ENCODE assay signal across 8 cellular contexts in the genomic region with DNA sequence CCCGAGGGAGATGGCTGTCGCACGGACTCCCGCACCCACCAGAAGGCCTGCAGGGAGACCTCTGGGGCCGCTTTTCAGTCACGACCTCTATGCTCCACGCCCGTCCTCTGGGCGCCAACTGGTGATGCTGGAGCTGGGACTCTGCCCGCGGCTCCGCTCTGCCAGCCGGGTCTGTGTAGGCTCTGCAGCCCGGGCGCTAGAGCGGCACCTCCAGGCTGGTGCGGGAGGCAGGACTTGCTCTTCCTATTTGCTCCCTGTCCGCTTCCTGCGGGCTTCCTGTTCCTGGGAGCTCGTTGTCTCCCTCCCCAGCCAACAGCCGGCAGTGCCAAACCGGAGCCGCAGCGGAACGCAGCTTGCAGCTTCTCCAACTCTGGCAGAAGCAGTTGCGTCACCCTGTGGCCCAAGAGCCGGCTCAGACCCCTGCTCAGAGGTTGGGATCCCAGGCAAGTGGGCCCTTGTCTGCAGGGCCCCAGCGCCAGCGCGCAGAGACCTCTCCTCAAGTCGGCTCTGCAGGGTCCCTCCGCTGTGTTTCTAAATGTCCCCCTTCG.
DNase-seq lines count a peak whose midpoint lies in the region; ATAC-seq, FAIRE-seq and TF ChIP-seq lines count a peak whose summit lies in the region.

No MANE protein-coding gene starts in this region.

- no peaks in the 10 kb centered on the region for H3K36me3 Mint-ChIP-seq in GM23338 (ENCODE audit: low read depth)
- no peaks in the 10 kb centered on the region for H3K36me3 Mint-ChIP-seq in astrocyte (ENCODE audit: low read depth, unreplicated experiment)
- peaks cover 2% of the 10 kb centered on the region for H3K36me3 Mint-ChIP-seq in T-cell

- peak overlapping the region; percentile 86 for H3K27ac Mint-ChIP-seq in GM23338
- H3K27ac Mint-ChIP-seq in astrocyte (ENCODE audit: unreplicated experiment): no peak overlapping the region
- no peak overlapping the region for H3K27ac Mint-ChIP-seq in T-cell

- no peaks in the 10 kb centered on the region for H3F3A ChIP-seq in GM23338 (replicated peaks; ENCODE audit: low read depth)

- TF ChIP-seq CTCF in GM23338 (conservative IDR thresholded peaks at IDR 0.05; ENCODE audit: low read depth in 2 of 2): peak; percentile 35 to 60
- TF ChIP-seq CTCF in astrocyte (IDR thresholded peaks at IDR 0.05; ENCODE audit: insufficient read depth, low read depth, low read length): peak; percentile 29

- FAIRE-seq in astrocyte (lab: Jason Lieb, UNC): no peak

- 0 out of 2 replicates have a peak, but pooled peaks cover 3% of the 10 kb centered on the region for H3K9me2 ChIP-seq in GM23338 (ENCODE audit: insufficient read depth)

- H3K79me2 ChIP-seq in GM23338 (replicated peaks; ENCODE audit: insufficient read depth) (no peaks in the 10 kb centered on the region), astrocyte (ENCODE audit: insufficient read depth, low read length) (no peaks in the 10 kb centered on the region)

- no peak overlapping the region for H3K27ac ChIP-seq in GM23338 (ENCODE audit: low read depth)
- no peak overlapping the region for H3K27ac ChIP-seq in astrocyte (ENCODE audit: low read depth, low read length)
- H3K27ac ChIP-seq in iPS DF 6.9 (ENCODE audit: low read length): no peak overlapping the region

- no CpG with 5 or more reads among the region's 33 CpGs for WGBS in iPS DF 6.9 (ENCODE audit: insufficient coverage, insufficient read length)

- H3K9me3 Mint-ChIP-seq in GM23338: peaks cover 3% of the 10 kb centered on the region; the same call in 1 of the 3 replicates
- H3K9me3 Mint-ChIP-seq in astrocyte (ENCODE audit: unreplicated experiment): peaks cover 10% of the 10 kb centered on the region
- peaks cover 0 to 13% (median 0%) of the 10 kb centered on the region in 3 donors for H3K9me3 Mint-ChIP-seq in T-cell

- H3K4me3 ChIP-seq in GM23338: peak overlapping the region; percentile 41; the same call in 1 of the 2 replicates
- H3K4me3 ChIP-seq in astrocyte (ENCODE audit: insufficient read depth, low read depth, low read length): no peak overlapping the region
- H3K4me3 ChIP-seq in iPS DF 6.9 (ENCODE audit: low read length): no peak overlapping the region
- peak overlapping the region; percentile 63 for H3K4me3 ChIP-seq in skeletal muscle satellite cell (ENCODE audit: low read length)
- H3K4me3 ChIP-seq in HAP-1: no peak overlapping the region

- H3K36me3 ChIP-seq in GM23338 (ENCODE audit: insufficient read depth): no peaks in the 10 kb centered on the region
- no peaks in the 10 kb centered on the region for H3K36me3 ChIP-seq in astrocyte (ENCODE audit: insufficient read depth, low read length)
- no peaks in the 10 kb centered on the region for H3K36me3 ChIP-seq in iPS DF 6.9 (ENCODE audit: control insufficient read depth, insufficient read depth, low read length)
- H3K36me3 ChIP-seq in skeletal muscle satellite cell (ENCODE audit: insufficient read depth, low read length): no peaks in the 10 kb centered on the region
- no peaks in the 10 kb centered on the region for H3K36me3 ChIP-seq in HAP-1 (replicated peaks)

- H3K9me3 ChIP-seq in astrocyte (ENCODE audit: insufficient read depth, low read depth, low read length): peaks cover 14% of the 10 kb centered on the region
- no peaks in the 10 kb centered on the region for H3K9me3 ChIP-seq in iPS DF 6.9 (ENCODE audit: control insufficient read depth, insufficient read depth, low read length)
- H3K9me3 ChIP-seq in skeletal muscle satellite cell (replicated peaks; ENCODE audit: low read length): no peaks in the 10 kb centered on the region
- H3K9me3 ChIP-seq in HAP-1: no peaks in the 10 kb centered on the region

- DNase-seq in GM23338 (ENCODE audit: low spot score) (peak; percentile 90), astrocyte (ENCODE audit: low read depth) (peak; percentile 47), iPS DF 6.9 (ENCODE audit: low read depth, low spot score) (peak; percentile 37), T-helper 1 cell (no peak), T-cell (no peak), HAP-1 (ENCODE audit: low spot score in 2 of 2) (no peak)

- no peak overlapping the region for H3K9ac ChIP-seq in astrocyte (ENCODE audit: low read length)
- no peak overlapping the region for H3K9ac ChIP-seq in skeletal muscle satellite cell (ENCODE audit: low read depth, low read length)

- ATAC-seq in GM23338 (peak; percentile 98), T-cell (replicated peaks in 1 of 4) (no peak), HG02588 (IDR thresholded peaks at IDR 0.05; ENCODE audit: unreplicated experiment) (no peak)

- CTCF ChIA-PET in T-cell (lab: Charles Lee): no interaction called here

- H3K4me1 Mint-ChIP-seq in GM23338 (peaks cover 10% of the 10 kb centered on the region), astrocyte (ENCODE audit: low read depth, unreplicated experiment) (peaks cover 18% of the 10 kb centered on the region), T-cell (no peaks in the 10 kb centered on the region)

- H3K4me2 ChIP-seq in GM23338: peak overlapping the region; percentile 64; the same call in 1 of the 2 replicates
- peak overlapping the region; percentile 73 for H3K4me2 ChIP-seq in astrocyte (ENCODE audit: low read length)
- peak overlapping the region; percentile 77 for H3K4me2 ChIP-seq in skeletal muscle satellite cell (ENCODE audit: low read length)

- in situ Hi-C loops in HAP-1 (cut with MboI; ENCODE audit: low sequenced_read_pairs): no loop called here

- H3K4me3 Mint-ChIP-seq in GM23338 (peak overlapping the region; percentile 49; the same call in 2 of the 3 replicates), astrocyte (ENCODE audit: unreplicated experiment) (no peak overlapping the region), T-cell (no peak overlapping the region)

- POLR2A ChIA-PET in T-cell (lab: Charles Lee): no interaction called here

- H2AFZ ChIP-seq in GM23338 (peak overlapping the region; percentile 96), astrocyte (ENCODE audit: low read depth, low read length) (peak overlapping the region; percentile 81)

- H3K27me3 Mint-ChIP-seq in GM23338 (ENCODE audit: insufficient read depth, low read depth, poor library complexity): peaks cover 10% of the 10 kb centered on the region
- peaks cover 24% of the 10 kb centered on the region for H3K27me3 Mint-ChIP-seq in astrocyte (ENCODE audit: low read depth, unreplicated experiment)
- peaks cover 12 to 26% of the 10 kb centered on the region in 2 donors for H3K27me3 Mint-ChIP-seq in T-cell

- H4K20me1 ChIP-seq in GM23338 (replicated peaks; ENCODE audit: insufficient read depth) (no peaks in the 10 kb centered on the region), astrocyte (ENCODE audit: insufficient read depth, low read length) (no peaks in the 10 kb centered on the region)

- H3K4me1 ChIP-seq in GM23338 (ENCODE audit: insufficient read depth) (no peaks in the 10 kb centered on the region), astrocyte (ENCODE audit: insufficient read depth, low read length) (peaks cover 20% of the 10 kb centered on the region), iPS DF 6.9 (ENCODE audit: control insufficient read depth, insufficient read depth, low read length) (peaks cover 2% of the 10 kb centered on the region; the same call in 1 of the 2 replicates), skeletal muscle satellite cell (ENCODE audit: control insufficient read depth, insufficient read depth, low read length) (peaks cover 5% of the 10 kb centered on the region), HAP-1 (no peaks in the 10 kb centered on the region)

- H3K27me3 ChIP-seq in GM23338 (ENCODE audit: insufficient read depth) (no peaks in the 10 kb centered on the region), astrocyte (ENCODE audit: insufficient read depth, low read length) (no peaks in the 10 kb centered on the region), iPS DF 6.9 (ENCODE audit: control insufficient read depth, insufficient read depth, low read length) (no peaks in the 10 kb centered on the region), skeletal muscle satellite cell (ENCODE audit: control insufficient read depth, insufficient read depth, low read length) (peaks cover 39% of the 10 kb centered on the region), HAP-1 (ENCODE audit: low read depth) (0 out of 2 replicates have a peak, but pooled peaks cover 2% of the 10 kb centered on the region)

TF ChIP-seq in GM23338, 12 proteins besides CTCF, POLR2A, EP300 and RAD21 (continues in another document):
- TF ChIP-seq JUNB (IDR thresholded peaks at IDR 0.05; ENCODE audit: unreplicated experiment): no peak
- TF ChIP-seq ZNF331 (CRISPR knock-in tag; IDR thresholded peaks at IDR 0.05; ENCODE audit: low read depth): no peak
- no peak for TF ChIP-seq STAT1 (IDR thresholded peaks at IDR 0.05; ENCODE audit: unreplicated experiment)
- TF ChIP-seq EZH2 (IDR thresholded peaks at IDR 0.05; ENCODE audit: low read depth, unreplicated experiment): no peak
- TF ChIP-seq, protein P1, sequence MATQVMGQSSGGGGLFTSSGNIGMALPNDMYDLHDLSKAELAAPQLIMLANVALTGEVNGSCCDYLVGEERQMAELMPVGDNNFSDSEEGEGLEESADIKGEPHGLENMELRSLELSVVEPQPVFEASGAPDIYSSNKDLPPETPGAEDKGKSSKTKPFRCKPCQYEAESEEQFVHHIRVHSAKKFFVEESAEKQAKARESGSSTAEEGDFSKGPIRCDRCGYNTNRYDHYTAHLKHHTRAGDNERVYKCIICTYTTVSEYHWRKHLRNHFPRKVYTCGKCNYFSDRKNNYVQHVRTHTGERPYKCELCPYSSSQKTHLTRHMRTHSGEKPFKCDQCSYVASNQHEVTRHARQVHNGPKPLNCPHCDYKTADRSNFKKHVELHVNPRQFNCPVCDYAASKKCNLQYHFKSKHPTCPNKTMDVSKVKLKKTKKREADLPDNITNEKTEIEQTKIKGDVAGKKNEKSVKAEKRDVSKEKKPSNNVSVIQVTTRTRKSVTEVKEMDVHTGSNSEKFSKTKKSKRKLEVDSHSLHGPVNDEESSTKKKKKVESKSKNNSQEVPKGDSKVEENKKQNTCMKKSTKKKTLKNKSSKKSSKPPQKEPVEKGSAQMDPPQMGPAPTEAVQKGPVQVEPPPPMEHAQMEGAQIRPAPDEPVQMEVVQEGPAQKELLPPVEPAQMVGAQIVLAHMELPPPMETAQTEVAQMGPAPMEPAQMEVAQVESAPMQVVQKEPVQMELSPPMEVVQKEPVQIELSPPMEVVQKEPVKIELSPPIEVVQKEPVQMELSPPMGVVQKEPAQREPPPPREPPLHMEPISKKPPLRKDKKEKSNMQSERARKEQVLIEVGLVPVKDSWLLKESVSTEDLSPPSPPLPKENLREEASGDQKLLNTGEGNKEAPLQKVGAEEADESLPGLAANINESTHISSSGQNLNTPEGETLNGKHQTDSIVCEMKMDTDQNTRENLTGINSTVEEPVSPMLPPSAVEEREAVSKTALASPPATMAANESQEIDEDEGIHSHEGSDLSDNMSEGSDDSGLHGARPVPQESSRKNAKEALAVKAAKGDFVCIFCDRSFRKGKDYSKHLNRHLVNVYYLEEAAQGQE (IDR thresholded peaks at IDR 0.05; ENCODE audit: unreplicated experiment): no peak

Comparison
In these comparisons a context has a peak if more than half of its experiments do, and no peak if none do; other contexts are left out.
1. DNase-seq: peak in GM23338 (single experiment), astrocyte (single experiment) and iPS DF 6.9 (single experiment); none in T-helper 1 cell (0 of 5), T-cell (0 of 34) and HAP-1 (0 of 2).
2. H3K4me3 ChIP-seq: peak in GM23338 (single experiment) and skeletal muscle satellite cell (single experiment); none in astrocyte (single experiment), iPS DF 6.9 (single experiment) and HAP-1 (single experiment).
3. Peak in every context shown above with its lines, with median percentiles within 50 percentile points of each other: H3K4me2 ChIP-seq.